1 cellular context compared by ENCODE assay signal in genomic region chr1:168752171-168752570, GRCh38.
TF ChIP-seq lines count a peak whose summit lies in the region.

No MANE protein-coding gene starts in this region.

TF ChIP-seq in GM23338, 12 proteins besides CTCF, POLR2A, EP300 and RAD21 (continued from another document):
- TF ChIP-seq ZNF462 (CRISPR knock-in tag; IDR thresholded peaks at IDR 0.05) (no peak), ZNF114 (CRISPR knock-in tag; IDR thresholded peaks at IDR 0.05) (no peak), NANOG (IDR thresholded peaks at IDR 0.05; ENCODE audit: borderline replicate concordance) (no peak), EZH2phosphoT487 (IDR thresholded peaks at IDR 0.05; ENCODE audit: unreplicated experiment) (no peak)
